Comparison of ENCODE assay signal across 2 cellular contexts in the genomic region with DNA sequence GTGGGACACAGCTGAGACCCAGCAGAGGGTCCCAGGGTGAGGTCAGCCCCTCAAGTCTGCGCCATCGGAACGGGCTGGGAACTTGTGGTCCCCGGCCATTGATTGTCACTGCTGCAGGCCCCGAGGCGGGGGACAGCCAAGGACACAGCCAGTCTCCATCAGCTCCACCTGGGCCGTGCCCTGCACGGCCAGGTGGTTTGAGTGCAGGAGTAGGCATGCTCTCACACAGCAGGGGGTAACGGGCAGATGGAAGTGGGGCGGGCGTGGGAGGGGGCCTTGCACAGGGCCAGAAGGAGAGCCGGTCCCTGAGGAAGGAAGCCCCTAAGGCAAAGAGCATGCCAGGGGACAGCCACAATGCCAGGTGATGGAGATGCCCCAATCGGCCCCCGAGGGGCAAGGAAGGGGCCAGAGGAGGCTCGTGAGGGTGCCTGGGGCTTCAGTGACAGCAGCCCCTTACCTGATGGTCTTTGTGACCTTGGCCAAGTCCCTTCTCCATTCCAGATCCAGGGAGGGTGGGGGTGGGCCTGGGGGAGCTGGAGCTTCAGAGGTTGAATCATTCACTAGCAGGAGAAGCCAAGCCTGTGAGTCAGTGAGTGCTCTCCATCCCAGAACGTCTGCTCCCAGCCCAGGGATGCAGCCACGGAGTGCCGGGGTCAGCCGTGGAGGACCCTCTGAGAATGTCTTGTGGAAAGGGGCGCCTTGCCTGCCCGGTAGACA.
TF ChIP-seq lines count a peak whose summit lies in the region.

No MANE protein-coding gene starts in this region.

TF ChIP-seq in A549, 52 proteins besides CTCF, POLR2A, EP300 and RAD21 (continued from another document):
- TF ChIP-seq ZC3H11A (IDR thresholded peaks at IDR 0.05) (no peak), MYC (IDR thresholded peaks at IDR 0.05; ENCODE audit: borderline replicate concordance, low read length) (no peak), NR3C1 (IDR thresholded peaks at IDR 0.05) (no peak), CHD2 (IDR thresholded peaks at IDR 0.05; ENCODE audit: low read length, partially characterized antibody) (no peak), FOSB (CRISPR knock-in tag; IDR thresholded peaks at IDR 0.05) (no peak)
- TF ChIP-seq, protein P1, sequence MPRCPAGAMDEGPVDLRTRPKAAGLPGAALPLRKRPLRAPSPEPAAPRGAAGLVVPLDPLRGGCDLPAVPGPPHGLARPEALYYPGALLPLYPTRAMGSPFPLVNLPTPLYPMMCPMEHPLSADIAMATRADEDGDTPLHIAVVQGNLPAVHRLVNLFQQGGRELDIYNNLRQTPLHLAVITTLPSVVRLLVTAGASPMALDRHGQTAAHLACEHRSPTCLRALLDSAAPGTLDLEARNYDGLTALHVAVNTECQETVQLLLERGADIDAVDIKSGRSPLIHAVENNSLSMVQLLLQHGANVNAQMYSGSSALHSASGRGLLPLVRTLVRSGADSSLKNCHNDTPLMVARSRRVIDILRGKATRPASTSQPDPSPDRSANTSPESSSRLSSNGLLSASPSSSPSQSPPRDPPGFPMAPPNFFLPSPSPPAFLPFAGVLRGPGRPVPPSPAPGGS (IDR thresholded peaks at IDR 0.05): no peak
TF ChIP-seq in A549: peak in this region for 0.

TF ChIP-seq in SK-N-SH treated with all-trans-retinoic acid at 6 μM for 48 hours, 23 proteins besides CTCF, POLR2A, EP300 and RAD21 (continued from another document):
- TF ChIP-seq ZFP3 (CRISPR knock-in tag; IDR thresholded peaks at IDR 0.05) (no peak), SNAI2 (CRISPR knock-in tag; IDR thresholded peaks at IDR 0.05) (no peak), ZFP30 (CRISPR knock-in tag; IDR thresholded peaks at IDR 0.05) (no peak), ZNF8 (CRISPR knock-in tag; IDR thresholded peaks at IDR 0.05) (no peak), GLIS3 (CRISPR knock-in tag; IDR thresholded peaks at IDR 0.05) (no peak), ZC3H10 (CRISPR knock-in tag; IDR thresholded peaks at IDR 0.05) (no peak), ARNTL (CRISPR knock-in tag; IDR thresholded peaks at IDR 0.05; ENCODE audit: borderline replicate concordance, low read depth) (no peak), TCF4 (CRISPR knock-in tag; IDR thresholded peaks at IDR 0.05; ENCODE audit: borderline replicate concordance) (no peak)
- TF ChIP-seq, protein P2, sequence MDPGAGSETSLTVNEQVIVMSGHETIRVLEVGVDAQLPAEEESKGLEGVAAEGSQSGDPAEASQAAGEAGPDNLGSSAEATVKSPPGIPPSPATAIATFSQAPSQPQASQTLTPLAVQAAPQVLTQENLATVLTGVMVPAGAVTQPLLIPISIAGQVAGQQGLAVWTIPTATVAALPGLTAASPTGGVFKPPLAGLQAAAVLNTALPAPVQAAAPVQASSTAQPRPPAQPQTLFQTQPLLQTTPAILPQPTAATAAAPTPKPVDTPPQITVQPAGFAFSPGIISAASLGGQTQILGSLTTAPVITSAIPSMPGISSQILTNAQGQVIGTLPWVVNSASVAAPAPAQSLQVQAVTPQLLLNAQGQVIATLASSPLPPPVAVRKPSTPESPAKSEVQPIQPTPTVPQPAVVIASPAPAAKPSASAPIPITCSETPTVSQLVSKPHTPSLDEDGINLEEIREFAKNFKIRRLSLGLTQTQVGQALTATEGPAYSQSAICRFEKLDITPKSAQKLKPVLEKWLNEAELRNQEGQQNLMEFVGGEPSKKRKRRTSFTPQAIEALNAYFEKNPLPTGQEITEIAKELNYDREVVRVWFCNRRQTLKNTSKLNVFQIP (CRISPR knock-in tag; IDR thresholded peaks at IDR 0.05; ENCODE audit: borderline replicate concordance, low read depth): no peak
